In genomic region chr12:47785887-47786661, GRCh38 we compare ENCODE assay signal across 14 cellular contexts. TPM values are rescaled to one million over a fixed set of nuclear protein-coding genes. Genes with fewer than 3 reads are reported as not detected.
DNase-seq lines count a peak whose midpoint lies in the region; ATAC-seq, FAIRE-seq and TF ChIP-seq lines count a peak whose summit lies in the region.
"Had no signal": no experiment of that assay in that cellular context is flagged by ENCODE, and none has a peak within 500 bp of the region (broad histone marks: within the 10 kb centered on the region; RNA-seq: fewer than 3 reads in every experiment).

No MANE protein-coding gene starts in this region.

- H3K27ac Mint-ChIP-seq in CD8-positive, alpha-beta T cell: peak overlapping the region; percentile 49
- H3K27ac Mint-ChIP-seq in activated CD4-positive, alpha-beta memory T cell treated with anti-CD3 and anti-CD28 coated beads, Interleukin-2, amount 10 ng/mL, durations not matched to agents 7 days and 5 days: peak overlapping the region; percentile 21

- 76 to 82% methylated on average over 11 of the region's 11 CpGs for WGBS in esophagus, 2 donors

- POLR2A ChIA-PET in CD8-positive, alpha-beta T cell (lab: Charles Lee): no interaction called here
- POLR2A ChIA-PET in activated CD4-positive, alpha-beta memory T cell treated with anti-CD3 and anti-CD28 coated beads, Interleukin-2, amount 10 ng/mL, durations not matched to agents 7 days and 5 days (lab: Charles Lee): interaction anchor here (0.8 to 37.8 kb wide), 3 partner anchors 10 to 47 kb away, joined by 3 to 1018 read pairs (median 4); no protein-coding TSS in a partner anchor

- no peaks in the 10 kb centered on the region for H3K9me3 Mint-ChIP-seq in CD8-positive, alpha-beta T cell
- no peaks in the 10 kb centered on the region for H3K9me3 Mint-ChIP-seq in activated CD4-positive, alpha-beta memory T cell treated with anti-CD3 and anti-CD28 coated beads, Interleukin-2, amount 10 ng/mL, durations not matched to agents 7 days and 5 days

- no peak for DNase-seq in CD8-positive, alpha-beta T cell
- DNase-seq in activated CD4-positive, alpha-beta memory T cell treated with anti-CD3 and anti-CD28 coated beads, Interleukin-2, amount 10 ng/mL, durations not matched to agents 7 days and 5 days: no peak
- no peak for DNase-seq in RCC 7860 (ENCODE audit: low spot score)
- no peak for DNase-seq in GM19239 (ENCODE audit: insufficient read length, low spot score)
- no peak for DNase-seq in gastrocnemius medialis
- DNase-seq: BE2C; cortex of kidney; DMS79; NCI-H1092 treated with DMSO at 0.1 percent for 48 hours; NCI-H226; stimulated activated CD8-positive, alpha-beta memory T cell treated with anti-CD3 and anti-CD28 coated beads, Interleukin-4, amount 100 ng/mL, for 48 hours had no signal

- no peaks in the 10 kb centered on the region for H3K27me3 Mint-ChIP-seq in CD8-positive, alpha-beta T cell (ENCODE audit: low read depth)
- no peaks in the 10 kb centered on the region for H3K27me3 Mint-ChIP-seq in activated CD4-positive, alpha-beta memory T cell treated with anti-CD3 and anti-CD28 coated beads, Interleukin-2, amount 10 ng/mL, durations not matched to agents 7 days and 5 days

- H3K4me1 ChIP-seq in CD8-positive, alpha-beta T cell (ENCODE audit: insufficient read depth, low read length): no peaks in the 10 kb centered on the region
- H3K4me1 ChIP-seq in esophagus (ENCODE audit: control insufficient read depth in 2 of 2, insufficient read depth in 2 of 2, low read length in 1 of 2) (peaks cover 2 to 15% of the 10 kb centered on the region in 2 donors), skeletal muscle tissue (ENCODE audit: control insufficient read depth in 3 of 3, insufficient read depth in 3 of 3, low read length in 3 of 3) (peaks cover 4 to 14% (median 9%) of the 10 kb centered on the region in 3 donors), gastrocnemius medialis (peaks cover 0 to 3% of the 10 kb centered on the region in 2 donors)
- H3K4me1 ChIP-seq: BE2C had no signal

- no peak overlapping the region for H3K4me3 Mint-ChIP-seq in CD8-positive, alpha-beta T cell
- no peak overlapping the region for H3K4me3 Mint-ChIP-seq in activated CD4-positive, alpha-beta memory T cell treated with anti-CD3 and anti-CD28 coated beads, Interleukin-2, amount 10 ng/mL, durations not matched to agents 7 days and 5 days

- no peak for TF ChIP-seq POLR2A in gastrocnemius medialis (IDR thresholded peaks at IDR 0.05)

- no peaks in the 10 kb centered on the region for H3K27me3 ChIP-seq in CD8-positive, alpha-beta T cell (ENCODE audit: insufficient read depth, low read length)
- no peaks in the 10 kb centered on the region for H3K27me3 ChIP-seq in esophagus (ENCODE audit: control insufficient read depth in 1 of 2, insufficient read depth in 2 of 2, low read length in 2 of 2)
- no peaks in the 10 kb centered on the region for H3K27me3 ChIP-seq in skeletal muscle tissue (ENCODE audit: control insufficient read depth in 3 of 3, insufficient read depth in 3 of 3, low read length in 3 of 3)
- no peaks in the 10 kb centered on the region for H3K27me3 ChIP-seq in gastrocnemius medialis
- H3K27me3 ChIP-seq: BE2C had no signal

- in situ Hi-C loops in gastrocnemius medialis (cut with MboI; ENCODE audit: low sequenced_read_pairs in 4 of 4): loop anchor here in 2 of 4 donors (5.0 to 10.0 kb wide), 2 partner anchors 49 to 51 kb away; no protein-coding TSS in a partner anchor

- no peaks in the 10 kb centered on the region for H3K9me3 ChIP-seq in CD8-positive, alpha-beta T cell (ENCODE audit: low read length)
- H3K9me3 ChIP-seq in esophagus (ENCODE audit: control insufficient read depth in 2 of 2, insufficient read depth in 1 of 2, low read depth in 1 of 2, low read length in 1 of 2) (no peaks in the 10 kb centered on the region), skeletal muscle tissue (ENCODE audit: control insufficient read depth in 3 of 3, low read length in 3 of 3) (no peaks in the 10 kb centered on the region), gastrocnemius medialis (no peaks in the 10 kb centered on the region)
- H3K9me3 ChIP-seq: BE2C had no signal

- CTCF ChIA-PET in CD8-positive, alpha-beta T cell (lab: Charles Lee): interaction anchor here (0.6 to 31.7 kb wide), 7 partner anchors 9 to 134 kb away, joined by 3 to 728 read pairs (median 3); no protein-coding TSS in a partner anchor
- CTCF ChIA-PET in activated CD4-positive, alpha-beta memory T cell treated with anti-CD3 and anti-CD28 coated beads, Interleukin-2, amount 10 ng/mL, durations not matched to agents 7 days and 5 days (lab: Charles Lee): interaction anchor here (0.8 to 30.7 kb wide), 3 partner anchors 16 to 48 kb away, joined by 4 to 578 read pairs (median 9); no protein-coding TSS in a partner anchor

- intact Hi-C loops in CD8-positive, alpha-beta T cell (cut with DNase I, micrococcal nuclease): no loop called here
- intact Hi-C loops in gastrocnemius medialis (cut with DNase I; ENCODE audit: low total_unique reads): no loop called here

- H3K4me3 ChIP-seq in CD8-positive, alpha-beta T cell (ENCODE audit: low read depth, low read length): no peak overlapping the region
- H3K4me3 ChIP-seq in esophagus (ENCODE audit: low read depth in 1 of 2, low read length in 2 of 2): no peak overlapping the region
- no peak overlapping the region for H3K4me3 ChIP-seq in skeletal muscle tissue (ENCODE audit: low read length in 3 of 3)
- no peak overlapping the region for H3K4me3 ChIP-seq in gastrocnemius medialis

- TF ChIP-seq CTCF in CD8-positive, alpha-beta T cell (IDR thresholded peaks at IDR 0.05): no peak
- TF ChIP-seq CTCF in gastrocnemius medialis (IDR thresholded peaks at IDR 0.05 in 4 of 5, conservative IDR thresholded peaks at IDR 0.05 in 1 of 5): no peak

- no peak for FAIRE-seq in RCC 7860 (lab: Jason Lieb, UNC)
- FAIRE-seq in GM19239 (lab: Jason Lieb, UNC): no peak

- H3K36me3 Mint-ChIP-seq in CD8-positive, alpha-beta T cell: peaks cover 82% of the 10 kb centered on the region
- H3K36me3 Mint-ChIP-seq in activated CD4-positive, alpha-beta memory T cell treated with anti-CD3 and anti-CD28 coated beads, Interleukin-2, amount 10 ng/mL, durations not matched to agents 7 days and 5 days (ENCODE audit: low read depth): peaks cover 85% of the 10 kb centered on the region

- H3K36me3 ChIP-seq in CD8-positive, alpha-beta T cell (ENCODE audit: insufficient read depth, low read length): peaks cover 61% of the 10 kb centered on the region
- H3K36me3 ChIP-seq in esophagus (ENCODE audit: control insufficient read depth in 2 of 2, insufficient read depth in 2 of 2, low read length in 1 of 2) (peaks cover 21 to 79% of the 10 kb centered on the region in 2 donors), skeletal muscle tissue (ENCODE audit: control insufficient read depth in 3 of 3, insufficient read depth in 3 of 3, low read length in 3 of 3) (peaks cover 77 to 87% (median 83%) of the 10 kb centered on the region in 3 donors), gastrocnemius medialis (peaks cover 0 to 93% of the 10 kb centered on the region in 2 donors)

- no peak for ATAC-seq in CD8-positive, alpha-beta T cell
- no peak for ATAC-seq in gastrocnemius medialis
- no peak for ATAC-seq in GM19351 (IDR thresholded peaks at IDR 0.05; ENCODE audit: unreplicated experiment)

- no peak overlapping the region for H3K27ac ChIP-seq in CD8-positive, alpha-beta T cell (ENCODE audit: low read depth, low read length)
- peak overlapping the region; percentile 25 to 67 for H3K27ac ChIP-seq in esophagus (ENCODE audit: low read depth in 2 of 2, low read length in 1 of 2)
- peak overlapping the region; percentile 13 for H3K27ac ChIP-seq in skeletal muscle tissue (ENCODE audit: low read depth, low read length)
- peak overlapping the region in 2 of 4 donors; percentile 26 to 41 for H3K27ac ChIP-seq in gastrocnemius medialis

- H3K4me1 Mint-ChIP-seq in CD8-positive, alpha-beta T cell (ENCODE audit: low read depth): peaks cover 5% of the 10 kb centered on the region
- H3K4me1 Mint-ChIP-seq in activated CD4-positive, alpha-beta memory T cell treated with anti-CD3 and anti-CD28 coated beads, Interleukin-2, amount 10 ng/mL, durations not matched to agents 7 days and 5 days: peaks cover 13% of the 10 kb centered on the region

- no peak overlapping the region for H3K9ac ChIP-seq in skeletal muscle tissue (ENCODE audit: low read depth in 1 of 3, low read length in 3 of 3)

RNA-seq across cellular contexts. Expression of gene SLC48A1, which starts 13.0 kb away (rescaled TPM):
- total RNA-seq in CD8-positive, alpha-beta T cell: 1 to 10 TPM; 4.3 to 5.5 TPM
- 10 to 100 TPM; 19.4 to 22.6 TPM for total RNA-seq in activated CD4-positive, alpha-beta memory T cell treated with anti-CD3 and anti-CD28 coated beads, Interleukin-2, amount 10 ng/mL, durations not matched to agents 7 days and 5 days
- 10 to 100 TPM; 17.7 to 20.6 TPM for polyA plus RNA-seq in esophagus
- total RNA-seq in skeletal muscle tissue (7.8 TPM), gastrocnemius medialis (10 to 100 TPM; 28.3 to 62.6 (median 45.6) TPM)

RNA-seq across cellular contexts. Expression of gene RAPGEF3, which starts 27.4 kb away (rescaled TPM):
- under 1 TPM; 0.14 to 0.25 TPM for total RNA-seq in CD8-positive, alpha-beta T cell
- total RNA-seq in activated CD4-positive, alpha-beta memory T cell treated with anti-CD3 and anti-CD28 coated beads, Interleukin-2, amount 10 ng/mL, durations not matched to agents 7 days and 5 days: 1 to 10 TPM; 1.4 to 1.6 TPM
- polyA plus RNA-seq in esophagus: 10 to 100 TPM; 23.2 to 75.2 TPM
- 8.4 TPM for total RNA-seq in skeletal muscle tissue
- total RNA-seq in gastrocnemius medialis: 10 to 100 TPM; 17.0 to 27.0 (median 22.3) TPM

RNA-seq across cellular contexts. Expression of gene HDAC7, which starts 33.6 kb away (rescaled TPM):
- total RNA-seq in CD8-positive, alpha-beta T cell: 10 to 100 TPM; 87.3 to 91.4 TPM
- total RNA-seq in activated CD4-positive, alpha-beta memory T cell treated with anti-CD3 and anti-CD28 coated beads, Interleukin-2, amount 10 ng/mL, durations not matched to agents 7 days and 5 days: 100 to 1,000 TPM; 315 to 328 TPM
- polyA plus RNA-seq in esophagus: 10 to 100 TPM; 20.9 to 35.6 TPM
- total RNA-seq in skeletal muscle tissue: 21.4 TPM
- 10 to 100 TPM; 12.2 to 27.1 (median 17.0) TPM for total RNA-seq in gastrocnemius medialis
